In genomic region chr4:86965019-86965976, GRCh38 we compare ENCODE assay signal across 13 cellular contexts. TPM values are rescaled to one million over a fixed set of nuclear protein-coding genes. Genes with fewer than 3 reads are reported as not detected.
DNase-seq lines count a peak whose midpoint lies in the region; ATAC-seq, FAIRE-seq and TF ChIP-seq lines count a peak whose summit lies in the region.
"Had no signal": no experiment of that assay in that cellular context is flagged by ENCODE, and none has a peak within 500 bp of the region (broad histone marks: within the 10 kb centered on the region; RNA-seq: fewer than 3 reads in every experiment).

No MANE protein-coding gene starts in this region.

- no peak for FAIRE-seq in H54 (lab: Jason Lieb, UNC)
- FAIRE-seq: endometrium had no signal

- peaks cover 25% of the 10 kb centered on the region for H3K4me1 Mint-ChIP-seq in activated T-helper 2 cell treated with anti-CD3 and anti-CD28 coated beads, Interferon-gamma antibody, Interleukin-2, Interleukin-4, amounts not matched to agents 10 μg/mL and 5 μg/mL and 100 μg/mL, durations not matched to agents 14 hours and 24 hours and 36 hours (ENCODE audit: low read depth)

- no peak overlapping the region for H3K4me3 Mint-ChIP-seq in activated T-helper 2 cell treated with anti-CD3 and anti-CD28 coated beads, Interferon-gamma antibody, Interleukin-2, Interleukin-4, amounts not matched to agents 10 μg/mL and 5 μg/mL and 100 μg/mL, durations not matched to agents 14 hours and 24 hours and 36 hours (ENCODE audit: low read depth)

- H3K9me3 ChIP-seq in left lung, result no peaks in the 10 kb centered on the region

- TF ChIP-seq CTCF in left lung (IDR thresholded peaks at IDR 0.05), result no peak

- no peaks in the 10 kb centered on the region for H3K9me3 Mint-ChIP-seq in activated T-helper 2 cell treated with anti-CD3 and anti-CD28 coated beads, Interferon-gamma antibody, Interleukin-2, Interleukin-4, amounts not matched to agents 10 μg/mL and 5 μg/mL and 100 μg/mL, durations not matched to agents 14 hours and 24 hours and 36 hours

- no peak overlapping the region for H3K27ac ChIP-seq in left lung

- H3K4me1 ChIP-seq in left lung, result peaks cover 16 to 39% of the 10 kb centered on the region in 2 donors

- no peak for DNase-seq in activated T-helper 2 cell treated with anti-CD3 and anti-CD28 coated beads, Interferon-gamma antibody, Interleukin-2, Interleukin-4, amounts not matched to agents 10 μg/mL and 5 μg/mL and 100 μg/mL, durations not matched to agents 14 hours and 24 hours and 36 hours (ENCODE audit: low spot score)
- no peak for DNase-seq in H54 (ENCODE audit: insufficient read length, low spot score)
- no peak for DNase-seq in left lung
- DNase-seq: DMS53, NCI-H510A, posterior cingulate gyrus, T-helper 1 cell had no signal

- TF ChIP-seq POLR2A in H54 (IDR thresholded peaks at IDR 0.05; ENCODE audit: low read depth, low read length), result no peak

- no peaks in the 10 kb centered on the region for H3K27me3 Mint-ChIP-seq in activated T-helper 2 cell treated with anti-CD3 and anti-CD28 coated beads, Interferon-gamma antibody, Interleukin-2, Interleukin-4, amounts not matched to agents 10 μg/mL and 5 μg/mL and 100 μg/mL, durations not matched to agents 14 hours and 24 hours and 36 hours (ENCODE audit: low read depth)

- H3K27me3 ChIP-seq in left lung, result no peaks in the 10 kb centered on the region

- H3K36me3 ChIP-seq in left lung, result no peaks in the 10 kb centered on the region

- intact Hi-C loops in activated T-helper 2 cell treated with anti-CD3 and anti-CD28 coated beads, Interferon-gamma antibody, Interleukin-2, Interleukin-4, amounts not matched to agents 10 μg/mL and 5 μg/mL and 100 μg/mL, durations not matched to agents 14 hours and 24 hours and 36 hours (cut with micrococcal nuclease), result no loop called here
- intact Hi-C loops in left lung (cut with DNase I), result no loop called here

- H3K36me3 Mint-ChIP-seq in activated T-helper 2 cell treated with anti-CD3 and anti-CD28 coated beads, Interferon-gamma antibody, Interleukin-2, Interleukin-4, amounts not matched to agents 10 μg/mL and 5 μg/mL and 100 μg/mL, durations not matched to agents 14 hours and 24 hours and 36 hours (ENCODE audit: low read depth), result peaks cover 12% of the 10 kb centered on the region

- ATAC-seq in GM18498 (IDR thresholded peaks at IDR 0.05; ENCODE audit: unreplicated experiment) (peak; percentile 47), GM21367 (IDR thresholded peaks at IDR 0.05; ENCODE audit: unreplicated experiment) (peak; percentile 45), HG03066 (IDR thresholded peaks at IDR 0.05; ENCODE audit: low read depth, unreplicated experiment) (peak; percentile 36), HG03571 (IDR thresholded peaks at IDR 0.05; ENCODE audit: unreplicated experiment) (no peak), left lung (no peak)
- ATAC-seq in activated CD4-positive, CD25-positive, alpha-beta regulatory T cell treated with anti-CD3 and anti-CD28 coated beads, Interleukin-2, amount 50 U/mL, for 24 hours, result no peak

- peak overlapping the region; percentile 20 for H3K27ac Mint-ChIP-seq in activated T-helper 2 cell treated with anti-CD3 and anti-CD28 coated beads, Interferon-gamma antibody, Interleukin-2, Interleukin-4, amounts not matched to agents 10 μg/mL and 5 μg/mL and 100 μg/mL, durations not matched to agents 14 hours and 24 hours and 36 hours

- H3K4me3 ChIP-seq in left lung, result no peak overlapping the region

RNA-seq across cellular contexts. Expression of gene AFF1, which starts 30.5 kb away (rescaled TPM):
- 60.4 and 63.0 TPM in 2 replicates for total RNA-seq in activated T-helper 2 cell treated with anti-CD3 and anti-CD28 coated beads, Interferon-gamma antibody, Interleukin-2, Interleukin-4, amounts not matched to agents 10 μg/mL and 5 μg/mL and 100 μg/mL, durations not matched to agents 14 hours and 24 hours and 36 hours
- 10 to 100 TPM; 79.1 to 86.0 TPM for total RNA-seq in left lung

Comparison
In these comparisons a context has a peak if more than half of its experiments do, and no peak if none do; other contexts are left out.
1. ATAC-seq: peak in GM18498 (single experiment), GM21367 (single experiment) and HG03066 (single experiment); none in HG03571 (single experiment), activated CD4-positive, CD25-positive, alpha-beta regulatory T cell treated with anti-CD3 and anti-CD28 coated beads, Interleukin-2, amount 50 U/mL, for 24 hours (0 of 2) and left lung (single experiment).